Comparison of ENCODE assay signal across 8 cellular contexts in the genomic region with DNA sequence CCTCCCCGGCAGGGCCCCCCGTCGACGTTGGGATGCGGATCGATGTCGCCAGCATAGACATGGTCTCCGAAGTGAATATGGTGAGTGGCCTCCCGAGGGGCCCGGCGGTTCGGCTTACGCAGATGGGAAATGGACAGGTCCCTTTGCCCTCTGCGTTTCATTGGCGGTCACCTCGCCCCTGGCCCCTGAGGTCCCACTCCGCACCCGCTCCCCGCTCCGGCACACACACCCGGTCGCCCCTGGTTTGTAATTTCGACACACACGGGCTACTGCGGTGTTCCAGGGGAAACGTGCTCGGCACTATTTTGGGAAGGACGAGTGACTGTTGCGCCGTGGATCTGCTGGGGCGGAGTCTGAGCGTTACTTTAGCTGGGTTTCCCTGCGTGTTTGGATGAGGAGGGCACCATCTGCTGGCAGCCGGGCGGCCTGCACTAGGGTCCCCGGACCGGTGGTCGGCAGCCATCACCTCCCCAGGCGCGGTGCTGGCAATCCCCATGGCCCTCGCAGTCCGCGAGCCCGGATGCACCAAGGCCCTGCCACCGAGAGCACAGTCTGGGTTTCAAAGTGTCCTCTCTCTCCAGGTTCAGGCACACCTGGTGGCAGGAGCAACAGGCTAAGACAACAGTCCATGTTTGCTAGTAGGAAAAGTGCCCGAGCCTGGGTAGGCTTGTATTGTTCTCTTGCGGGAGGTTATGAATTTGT. TPM values are rescaled to one million over a fixed set of nuclear protein-coding genes. Genes with fewer than 3 reads are reported as not detected.
DNase-seq lines count a peak whose midpoint lies in the region; ATAC-seq and TF ChIP-seq lines count a peak whose summit lies in the region.

No MANE protein-coding gene starts in this region.

- no peaks in the 10 kb centered on the region for H3K4me1 ChIP-seq in PC-9 (replicated peaks; ENCODE audit: insufficient read depth)
- no peaks in the 10 kb centered on the region for H3K4me1 ChIP-seq in right atrium auricular region

- no peaks in the 10 kb centered on the region for H3K36me3 Mint-ChIP-seq in progenitor cell of endocrine pancreas (ENCODE audit: insufficient read depth)

- H3K4me3 Mint-ChIP-seq in progenitor cell of endocrine pancreas (ENCODE audit: low read depth) = peak overlapping the region; percentile 73

- no TSS peak for BruUV-seq in PC-9 (replicated peaks; lab: Mats Ljungman, UMichigan)

- POLR2A ChIA-PET in PC-9 (lab: Charles Lee; ENCODE audit: unreplicated experiment) = no interaction called here

- no peaks in the 10 kb centered on the region for H3K9me2 ChIP-seq in PC-9 (ENCODE audit: insufficient read depth)

- H3K27me3 Mint-ChIP-seq in progenitor cell of endocrine pancreas = peaks cover 35% of the 10 kb centered on the region

- no peaks in the 10 kb centered on the region for H4K20me1 ChIP-seq in PC-9 (ENCODE audit: insufficient read depth)

- H3K27ac Mint-ChIP-seq in progenitor cell of endocrine pancreas = no peak overlapping the region

- DNase-seq in DMS 273 (lab: John Stamatoyannopoulos, UW; ENCODE audit: unreplicated experiment) (peak; percentile 86), PC-9 (peak in 1 of 2 experiments; percentile 38), anterior cingulate cortex (lab: John Stamatoyannopoulos, UW) (peak; percentile 35 to 88 (median 70)), right atrium auricular region (ENCODE audit: low spot score) (peak; percentile 63), progenitor cell of endocrine pancreas (ENCODE audit: low spot score, unreplicated experiment) (peak; percentile 75), GDM1 (lab: John Stamatoyannopoulos, UW) (no peak)

- peaks cover 11% of the 10 kb centered on the region for H3K4me1 Mint-ChIP-seq in progenitor cell of endocrine pancreas (ENCODE audit: low read depth)

- H3K9me3 ChIP-seq in PC-9 (ENCODE audit: insufficient read depth, low read depth) (no peaks in the 10 kb centered on the region), right atrium auricular region (no peaks in the 10 kb centered on the region)

- H3K36me3 ChIP-seq in PC-9 (ENCODE audit: low read depth) (no peaks in the 10 kb centered on the region), right atrium auricular region (no peaks in the 10 kb centered on the region)

- ATAC-seq in GM19467 (IDR thresholded peaks at IDR 0.05; ENCODE audit: unreplicated experiment) = peak; percentile 84
- peak; percentile 71 for ATAC-seq in HG03521 (IDR thresholded peaks at IDR 0.05; ENCODE audit: unreplicated experiment)

- peak overlapping the region; percentile 79 for H2AFZ ChIP-seq in PC-9

- no peaks in the 10 kb centered on the region for H3F3A ChIP-seq in PC-9 (ENCODE audit: insufficient read depth, low read depth)

- CTCF ChIA-PET in PC-9 (lab: Charles Lee) = no interaction called here

- H3K27me3 ChIP-seq in PC-9 (ENCODE audit: insufficient read depth, low read depth) (no peaks in the 10 kb centered on the region), right atrium auricular region (no peaks in the 10 kb centered on the region)

- TF ChIP-seq CTCF in PC-9 (conservative IDR thresholded peaks at IDR 0.05) (peak; percentile 66), right atrium auricular region (IDR thresholded peaks at IDR 0.05) (peak; percentile 70 to 84), progenitor cell of endocrine pancreas (IDR thresholded peaks at IDR 0.05; ENCODE audit: unreplicated experiment) (peak; percentile 96)

- no peaks in the 10 kb centered on the region for H3K79me2 ChIP-seq in PC-9 (ENCODE audit: low read depth)

- intact Hi-C loops in PC-9 (cut with micrococcal nuclease; ENCODE audit: unreplicated experiment) = loop anchor here (1.0 kb wide), 1 partner anchor 188 kb away; no protein-coding TSS in a partner anchor

- H3K4me3 ChIP-seq in PC-9 (peak overlapping the region; percentile 54), right atrium auricular region (peak overlapping the region; percentile 51 to 58)

- H3K27ac ChIP-seq in PC-9 = no peak overlapping the region
- H3K27ac ChIP-seq in right atrium auricular region = peak overlapping the region; percentile 70 to 71

- H3K9me3 Mint-ChIP-seq in progenitor cell of endocrine pancreas (ENCODE audit: low read depth) = no peaks in the 10 kb centered on the region

- H3K4me2 ChIP-seq in PC-9 = peak overlapping the region; percentile 82

RNA-seq across cellular contexts. Expression of gene GABRB1, which starts 1.2 kb away (rescaled TPM):
- total RNA-seq in PC-9 (2021) = not detected in 2 replicates
- 1 to 10 TPM; 1.1 to 2.6 TPM for total RNA-seq in right atrium auricular region
- 1.2 and 1.6 TPM in 2 replicates for total RNA-seq in progenitor cell of endocrine pancreas

RNA-seq across cellular contexts. Expression of gene GABRA4, which starts 39.2 kb away (rescaled TPM):
- not detected in 2 replicates for total RNA-seq in PC-9 (2021)
- 1 to 10 TPM in 1 of 2 donors, under 1 TPM in 1; 0.55 to 1.0 TPM for total RNA-seq in right atrium auricular region
- not detected in 2 replicates for total RNA-seq in progenitor cell of endocrine pancreas
